ENCODE assay signal across 16 cellular contexts in the genomic region with DNA sequence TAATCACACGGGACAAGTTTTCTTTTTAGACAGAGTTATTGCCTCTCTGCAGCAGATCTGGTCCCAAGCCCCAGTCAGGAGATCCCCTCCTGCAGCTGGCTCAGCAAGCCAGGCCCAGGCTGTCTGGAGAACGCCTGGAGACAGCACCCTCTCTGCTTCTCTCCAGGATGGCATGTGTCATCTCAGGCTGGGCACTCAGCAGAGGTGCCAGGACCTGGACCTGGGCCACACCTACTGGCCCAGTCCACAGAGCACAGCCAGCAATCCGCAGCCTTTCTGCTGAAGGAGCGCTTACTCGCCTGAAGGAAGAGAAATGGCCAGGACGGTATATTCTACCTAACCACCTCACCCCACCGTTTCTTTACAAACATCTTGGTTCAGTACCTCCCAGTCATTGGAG. TPM values are rescaled to one million over a fixed set of nuclear protein-coding genes. Genes with fewer than 3 reads are reported as not detected.
A peak's percentile ranks its signal among the peaks of the same experiment; 100 is the strongest.
DNase-seq lines count a peak whose midpoint lies in the region; ATAC-seq and TF ChIP-seq lines count a peak whose summit lies in the region.
"Had no signal": no experiment of that assay in that cellular context is flagged by ENCODE, and none has a peak within 500 bp of the region (broad histone marks: within the 10 kb centered on the region; RNA-seq: fewer than 3 reads in every experiment).

No MANE protein-coding gene starts in this region.

- TF ChIP-seq POLR2A in suprapubic skin (IDR thresholded peaks at IDR 0.05): no peak

- H3K36me3 Mint-ChIP-seq in stimulated activated memory B cell treated with anti-CD40 and anti-IgM and Interleukin-4, amounts not matched to agents 10 μg/mL and 1 μg/mL and 100 μg/mL, for 72 hours: no peaks in the 10 kb centered on the region

- ATAC-seq in left lobe of liver: peak; percentile 47
- no peak for ATAC-seq in stimulated activated memory B cell treated with anti-CD40 and anti-IgM and Interleukin-4, amounts not matched to agents 10 μg/mL and 1 μg/mL and 100 μg/mL, for 72 hours
- ATAC-seq: A549 had no signal

- in situ Hi-C loops in G401 (cut with HindIII; ENCODE audit: low sequenced_read_pairs): no loop called here

- H3K9me3 Mint-ChIP-seq in stimulated activated memory B cell treated with anti-CD40 and anti-IgM and Interleukin-4, amounts not matched to agents 10 μg/mL and 1 μg/mL and 100 μg/mL, for 72 hours: no peaks in the 10 kb centered on the region
- H3K9me3 Mint-ChIP-seq: CD8-positive, alpha-beta memory T cell had no signal

- H3K27me3 ChIP-seq in suprapubic skin: no peaks in the 10 kb centered on the region
- H3K27me3 ChIP-seq in smooth muscle cell (ENCODE audit: low read depth): no peaks in the 10 kb centered on the region
- H3K27me3 ChIP-seq: BLaER1 had no signal

- no peaks in the 10 kb centered on the region for H4K20me1 ChIP-seq in smooth muscle cell (ENCODE audit: low read depth)
- H4K20me1 ChIP-seq: BLaER1 had no signal

- no peak for TF ChIP-seq EP300 in suprapubic skin (IDR thresholded peaks at IDR 0.05)

- DNase-seq in G401 (ENCODE audit: low spot score) (peak; percentile 81), cerebellum (ENCODE audit: low spot score) (peak; percentile 62), left lobe of liver (ENCODE audit: low spot score) (no peak), suprapubic skin (ENCODE audit: low spot score in 2 of 2) (no peak), smooth muscle cell (lab: John Stamatoyannopoulos, UW; ENCODE audit: unreplicated experiment) (no peak), NCI-H1048 (lab: John Stamatoyannopoulos, UW) (no peak)
- DNase-seq: CD8-positive, alpha-beta memory T cell; NCI-H1105 treated with DMSO at 0.1 percent for 48 hours; NCI-H1694; NCI-H510A; NCI-H748 treated with DMSO at 0.1 percent for 48 hours; NK-92 treated with Interleukin-12 subunit alpha and Interleukin-12 subunit beta, amount 100 ng/mL, for 24 hours; Right ventricle myocardium superior had no signal

- no peaks in the 10 kb centered on the region for H3K27me3 Mint-ChIP-seq in stimulated activated memory B cell treated with anti-CD40 and anti-IgM and Interleukin-4, amounts not matched to agents 10 μg/mL and 1 μg/mL and 100 μg/mL, for 72 hours

- H3K9me3 ChIP-seq in suprapubic skin (no peaks in the 10 kb centered on the region), smooth muscle cell (replicated peaks; ENCODE audit: low read depth) (no peaks in the 10 kb centered on the region)
- H3K9me3 ChIP-seq: A549, BLaER1 had no signal

- no peak overlapping the region for H3K9ac ChIP-seq in smooth muscle cell (ENCODE audit: low read depth)
- H3K9ac ChIP-seq: BLaER1 had no signal

- H3K4me3 ChIP-seq in suprapubic skin (no peak overlapping the region), smooth muscle cell (no peak overlapping the region)
- H3K4me3 ChIP-seq: A549, BLaER1 had no signal

- TF ChIP-seq CTCF in suprapubic skin (IDR thresholded peaks at IDR 0.05): no peak
- TF ChIP-seq CTCF in smooth muscle cell (IDR thresholded peaks at IDR 0.05; ENCODE audit: borderline replicate concordance, insufficient read depth, poor library complexity, severe bottlenecking): no peak

- no peak overlapping the region for H2AFZ ChIP-seq in smooth muscle cell (ENCODE audit: low read depth)

- no peaks in the 10 kb centered on the region for H3F3A ChIP-seq in smooth muscle cell (ENCODE audit: low read depth)

- peaks cover 32% of the 10 kb centered on the region for H3K4me1 ChIP-seq in suprapubic skin
- no peaks in the 10 kb centered on the region for H3K4me1 ChIP-seq in smooth muscle cell (ENCODE audit: low read depth)

- WGBS in suprapubic skin: 52% methylated on average over 7 of the region's 7 CpGs
- 93% methylated on average over 7 of the region's 7 CpGs for WGBS in smooth muscle cell (ENCODE audit: low lambda C conversion rate)

- H3K4me1 Mint-ChIP-seq in stimulated activated memory B cell treated with anti-CD40 and anti-IgM and Interleukin-4, amounts not matched to agents 10 μg/mL and 1 μg/mL and 100 μg/mL, for 72 hours: peaks cover 39% of the 10 kb centered on the region

- H3K4me2 ChIP-seq in smooth muscle cell: no peak overlapping the region
- H3K4me2 ChIP-seq: A549 had no signal

- H3K36me3 ChIP-seq in suprapubic skin (no peaks in the 10 kb centered on the region), smooth muscle cell (ENCODE audit: low read depth) (no peaks in the 10 kb centered on the region)
- H3K36me3 ChIP-seq: BLaER1 had no signal

- no peak overlapping the region for H3K27ac ChIP-seq in suprapubic skin
- no peak overlapping the region for H3K27ac ChIP-seq in smooth muscle cell (ENCODE audit: low read depth)
- H3K27ac ChIP-seq: A549, BLaER1 had no signal

- H3K79me2 ChIP-seq in smooth muscle cell (ENCODE audit: low read depth): no peaks in the 10 kb centered on the region

- no peak overlapping the region for H3K4me3 Mint-ChIP-seq in stimulated activated memory B cell treated with anti-CD40 and anti-IgM and Interleukin-4, amounts not matched to agents 10 μg/mL and 1 μg/mL and 100 μg/mL, for 72 hours
- H3K4me3 Mint-ChIP-seq: CD8-positive, alpha-beta memory T cell had no signal

- peak overlapping the region; percentile 50 for H3K27ac Mint-ChIP-seq in stimulated activated memory B cell treated with anti-CD40 and anti-IgM and Interleukin-4, amounts not matched to agents 10 μg/mL and 1 μg/mL and 100 μg/mL, for 72 hours

RNA-seq across cellular contexts. Expression of a gene that starts 4.7 kb away (rescaled TPM):
- 47.4 and 58.0 TPM in 2 replicates for total RNA-seq in G401 (2014; rRNA removed; shearing (Covaris generic))
- 67.0 TPM for total RNA-seq in cerebellum
- 107 TPM for total RNA-seq in left lobe of liver
- total RNA-seq in suprapubic skin: 100 to 1,000 TPM in 3 of 4 donors, 10 to 100 TPM in 1; 97.5 to 177 (median 116) TPM
- 47.5 and 58.0 TPM in 2 replicates for total RNA-seq in smooth muscle cell
- 62.3 and 72.6 TPM in 2 replicates for polyA plus RNA-seq in smooth muscle cell

RNA-seq across cellular contexts. Expression of a gene that starts 53.8 kb away (rescaled TPM):
- 22.0 and 38.5 TPM in 2 replicates for total RNA-seq in G401 (2014; rRNA removed; shearing (Covaris generic))
- total RNA-seq in cerebellum (33.9 TPM), left lobe of liver (12.8 TPM), suprapubic skin (100 to 1,000 TPM in 1 of 4 donors, 10 to 100 TPM in 3; 11.6 to 102 (median 22.6) TPM), smooth muscle cell (16.5 and 22.8 TPM in 2 replicates)
- polyA plus RNA-seq in smooth muscle cell: 11.9 and 19.9 TPM in 2 replicates

Comparison
In these comparisons a context has a peak if more than half of its experiments do, and no peak if none do; other contexts are left out.
1. DNase-seq: peak in G401 (single experiment) and cerebellum (single experiment); none in left lobe of liver (single experiment), suprapubic skin (0 of 2), smooth muscle cell (single experiment) and NCI-H1048 (single experiment).